25 cellular contexts compared by ENCODE assay signal in the genomic region with DNA sequence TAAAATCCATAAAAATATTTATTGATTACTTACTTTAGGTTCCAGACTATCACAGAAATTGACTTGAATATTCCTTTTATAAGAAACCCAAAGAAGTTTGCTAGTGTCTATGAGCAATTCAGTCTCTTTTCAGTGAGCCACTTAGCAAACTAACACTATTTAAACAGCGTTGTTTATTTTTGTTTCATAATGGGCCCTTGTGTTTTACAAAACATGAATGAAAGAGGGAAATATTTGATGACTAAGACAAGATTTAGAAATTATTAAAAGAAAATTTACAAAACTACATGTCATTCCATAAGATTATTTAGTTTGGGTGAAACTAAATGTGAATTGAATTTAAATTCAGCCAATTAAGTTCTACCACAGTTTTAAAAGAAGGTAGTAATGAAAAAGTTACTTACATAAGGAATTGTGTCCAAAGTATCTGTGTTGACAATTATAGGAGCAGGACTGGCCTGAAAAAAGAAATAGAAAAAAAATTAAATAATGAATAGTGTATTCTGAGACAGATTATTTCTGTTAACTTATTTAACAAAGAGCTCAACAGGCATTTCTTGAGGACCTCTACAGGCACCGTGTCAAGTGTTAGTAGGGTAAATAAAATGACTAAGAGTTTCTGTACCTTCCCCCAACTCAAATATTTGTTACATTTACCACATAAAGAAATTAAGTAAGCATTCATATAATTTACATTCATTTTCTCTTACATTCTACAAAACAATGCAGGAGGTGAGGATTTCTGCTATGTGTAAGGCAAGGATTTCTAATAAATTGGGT.
"Had no signal": no experiment of that assay in that cellular context is flagged by ENCODE, and none has a peak within 500 bp of the region (broad histone marks: within the 10 kb centered on the region; RNA-seq: fewer than 3 reads in every experiment).

No MANE protein-coding gene starts in this region.

- ATAC-seq: activated CD4-positive, alpha-beta T cell treated with anti-CD3 and anti-CD28 coated beads for 36 hours; activated T-cell treated with anti-CD3 and anti-CD28 coated beads, Interleukin-2, amount 50 U/mL, for 72 hours; gastrocnemius medialis; right cardiac atrium; stimulated activated naive CD8-positive, alpha-beta T cell treated with anti-CD3 and anti-CD28 coated beads, Interleukin-15, amount 100 ng/mL, for 72 hours had no signal

- H3K79me2 ChIP-seq: parathyroid adenoma had no signal

- H3K9ac ChIP-seq: parathyroid adenoma had no signal

- H3K27me3 ChIP-seq: breast epithelium, colonic mucosa, esophagus muscularis mucosa, gastrocnemius medialis, suprapubic skin, transverse colon had no signal

- H3K27ac ChIP-seq: breast epithelium, colonic mucosa, esophagus muscularis mucosa, gastrocnemius medialis, parathyroid adenoma, suprapubic skin, transverse colon had no signal

- DNase-seq: activated B cell treated with CpG ODN at 0.5 μM for 24 hours; activated CD4-positive, alpha-beta T cell treated with anti-CD3 and anti-CD28 coated beads for 36 hours; activated CD4-positive, alpha-beta T cell treated with anti-CD3 and anti-CD28 coated beads, Interleukin-2, amount 50 U/mL, for 4 hours; activated CD8-positive, alpha-beta memory T cell treated with anti-CD3 and anti-CD28 coated beads, Interleukin-2, amount 50 U/mL, for 48 hours; activated effector memory CD4-positive, alpha-beta T cell treated with Interleukin-2 at 50 U/mL for 16 hours; activated naive CD4-positive, alpha-beta T cell treated with anti-CD3 and anti-CD28 coated beads for 36 hours; activated naive CD8-positive, alpha-beta T cell treated with anti-CD3 and anti-CD28 coated beads, Interleukin-2, amount 10 ng/mL, durations not matched to agents 7 days and 5 days; activated T-cell treated with anti-CD3 and anti-CD28 coated beads, Interleukin-2, amount 50 U/mL, for 72 hours; amniotic stem cell; colonic mucosa; gastrocnemius medialis; hippocampal formation; naive B cell; nucleus accumbens; right cardiac atrium; stimulated activated CD4-positive, alpha-beta T cell treated with anti-CD3 and anti-CD28 coated beads, Interleukin-12 subunit alpha, Interleukin-12 subunit beta, amount 100 ng/mL, for 4 hours; stimulated activated CD4-positive, alpha-beta T cell treated with anti-CD3 and anti-CD28 coated beads, Interleukin-4, amount 100 ng/mL, for 4 hours; stimulated activated naive CD8-positive, alpha-beta T cell treated with anti-CD3 and anti-CD28 coated beads, Interleukin-15, amount 100 ng/mL, for 72 hours; T-helper 9 cell; transverse colon had no signal

- H2AFZ ChIP-seq: parathyroid adenoma had no signal

- H3K36me3 ChIP-seq: breast epithelium, colonic mucosa, esophagus muscularis mucosa, gastrocnemius medialis, suprapubic skin, transverse colon had no signal

- H3K4me1 ChIP-seq: breast epithelium, colonic mucosa, gastrocnemius medialis, suprapubic skin, transverse colon had no signal

- H3K9me3 ChIP-seq: breast epithelium, colonic mucosa, esophagus muscularis mucosa, gastrocnemius medialis, suprapubic skin, transverse colon had no signal

- H3K4me3 ChIP-seq: breast epithelium, colonic mucosa, esophagus muscularis mucosa, gastrocnemius medialis, lung, suprapubic skin, transverse colon had no signal
